Comparison of ENCODE assay signal across 17 cellular contexts in genomic region chr1:163197022-163197421, GRCh38.
"Had no signal": no experiment of that assay in that cellular context is flagged by ENCODE, and none has a peak within 500 bp of the region (broad histone marks: within the 10 kb centered on the region; RNA-seq: fewer than 3 reads in every experiment).

No MANE protein-coding gene starts in this region.

- H3K27ac ChIP-seq: foreskin keratinocyte, sigmoid colon had no signal

- H3K27me3 Mint-ChIP-seq: activated naive CD4-positive, alpha-beta T cell treated with anti-CD3 and anti-CD28 coated beads, Interleukin-2, amount 50 U/mL, for 24 hours; brain; T-cell had no signal

- H3K36me3 Mint-ChIP-seq: activated naive CD4-positive, alpha-beta T cell treated with anti-CD3 and anti-CD28 coated beads, Interleukin-2, amount 50 U/mL, for 24 hours; brain; T-cell; WTC11 had no signal

- H3K4me3 Mint-ChIP-seq: activated CD8-positive, alpha-beta T cell treated with anti-CD3 and anti-CD28 coated beads for 36 hours; activated naive CD4-positive, alpha-beta T cell treated with anti-CD3 and anti-CD28 coated beads, Interleukin-2, amount 50 U/mL, for 24 hours; activated T-cell treated with anti-CD3 and anti-CD28 coated beads, Interleukin-2, amount 50 U/mL, for 4 hours; brain; neural crest cell; T-cell; WTC11 had no signal

- H3K4me3 ChIP-seq: sigmoid colon, spleen had no signal

- DNase-seq: activated CD4-positive, alpha-beta T cell treated with anti-CD3 and anti-CD28 coated beads for 4 hours; activated CD8-positive, alpha-beta T cell treated with anti-CD3 and anti-CD28 coated beads for 36 hours; activated effector memory CD4-positive, alpha-beta T cell treated with Interleukin-2 at 50 U/mL for 16 hours; activated T-cell treated with anti-CD3 and anti-CD28 coated beads, Interleukin-2, amount 50 U/mL, for 4 hours; amniotic stem cell; effector CD8-positive, alpha-beta T cell; foreskin keratinocyte; sigmoid colon; spleen; stomach; T-cell; T1000 had no signal

- H3K27ac Mint-ChIP-seq: activated CD8-positive, alpha-beta T cell treated with anti-CD3 and anti-CD28 coated beads for 36 hours; activated naive CD4-positive, alpha-beta T cell treated with anti-CD3 and anti-CD28 coated beads, Interleukin-2, amount 50 U/mL, for 24 hours; brain; T-cell; WTC11 had no signal

- H3K27me3 ChIP-seq: foreskin keratinocyte, sigmoid colon, spleen, stomach had no signal

- H3K4me1 Mint-ChIP-seq: activated naive CD4-positive, alpha-beta T cell treated with anti-CD3 and anti-CD28 coated beads, Interleukin-2, amount 50 U/mL, for 24 hours; brain; T-cell had no signal

- H3K9me3 ChIP-seq: sigmoid colon, spleen, stomach had no signal

- H3K36me3 ChIP-seq: sigmoid colon, spleen, stomach had no signal

- H3K9me3 Mint-ChIP-seq: activated CD8-positive, alpha-beta T cell treated with anti-CD3 and anti-CD28 coated beads for 36 hours; activated naive CD4-positive, alpha-beta T cell treated with anti-CD3 and anti-CD28 coated beads, Interleukin-2, amount 50 U/mL, for 24 hours; activated T-cell treated with anti-CD3 and anti-CD28 coated beads, Interleukin-2, amount 50 U/mL, for 4 hours; brain; neural crest cell; T-cell; WTC11 had no signal

- ATAC-seq: activated CD8-positive, alpha-beta T cell treated with anti-CD3 and anti-CD28 coated beads for 36 hours; activated T-cell treated with anti-CD3 and anti-CD28 coated beads, Interleukin-2, amount 50 U/mL, for 4 hours; left lobe of liver; T-cell; WTC11 had no signal

- H3K4me1 ChIP-seq: spleen had no signal
